10 cellular contexts compared by ENCODE assay signal in genomic region chr17:64091116-64091515, GRCh38. TPM values are rescaled to one million over a fixed set of nuclear protein-coding genes. Genes with fewer than 3 reads are reported as not detected.
DNase-seq lines count a peak whose midpoint lies in the region; ATAC-seq, FAIRE-seq and TF ChIP-seq lines count a peak whose summit lies in the region.
"Had no signal": no experiment of that assay in that cellular context is flagged by ENCODE, and none has a peak within 500 bp of the region (broad histone marks: within the 10 kb centered on the region; RNA-seq: fewer than 3 reads in every experiment).

No MANE protein-coding gene starts in this region.

- H3K9me3 ChIP-seq in OCI-LY7 (ENCODE audit: low read length): no peaks in the 10 kb centered on the region
- H3K9me3 ChIP-seq: left ventricle myocardium inferior had no signal

- FAIRE-seq in GM18507 (lab: Jason Lieb, UNC): peak; percentile 83

- CTCF ChIA-PET in OCI-LY7 (lab: Charles Lee; ENCODE audit: unreplicated experiment): no interaction called here

- peaks cover 66% of the 10 kb centered on the region for H3K4me1 ChIP-seq in OCI-LY7 (ENCODE audit: insufficient read depth, low read length, poor library complexity, severe bottlenecking)

- no TSS peak for BruUV-seq in OCI-LY7 (replicated peaks; lab: Mats Ljungman, UMichigan)

- intact Hi-C loops in OCI-LY7 (cut with micrococcal nuclease; ENCODE audit: unreplicated experiment): no loop called here

- no peak overlapping the region; the same call in 1 of the 2 replicates for H2AFZ ChIP-seq in OCI-LY7 (ENCODE audit: low read length)

- H3K9me2 ChIP-seq in OCI-LY7 (ENCODE audit: insufficient read depth, low read length): no peaks in the 10 kb centered on the region

- peaks cover 28% of the 10 kb centered on the region for H3K36me3 ChIP-seq in OCI-LY7 (ENCODE audit: insufficient read depth, low read length)
- H3K36me3 ChIP-seq: SJSA1 had no signal

- TF ChIP-seq CTCF in OCI-LY7 (conservative IDR thresholded peaks at IDR 0.05; ENCODE audit: low read length) (no peak), coronary artery (IDR thresholded peaks at IDR 0.05) (no peak)

- ATAC-seq in GM21737 (IDR thresholded peaks at IDR 0.05; ENCODE audit: unreplicated experiment): peak; percentile 51

- no peaks in the 10 kb centered on the region for H4K20me1 ChIP-seq in OCI-LY7 (ENCODE audit: insufficient read depth, low read length)

- H3K4me3 ChIP-seq in OCI-LY7 (ENCODE audit: low read depth, low read length, poor library complexity, severe bottlenecking) (peak overlapping the region; percentile 1), coronary artery (no peak overlapping the region)
- H3K4me3 ChIP-seq: left ventricle myocardium inferior, SJSA1 had no signal

- peak overlapping the region; percentile 40 for H3K4me2 ChIP-seq in OCI-LY7 (ENCODE audit: low read length)

- DNase-seq in GM18507 (ENCODE audit: extremely low spot score, insufficient read length, low read depth) (no peak), OCI-LY7 (ENCODE audit: low spot score) (peak; percentile 35), iris pigment epithelial cell (ENCODE audit: low read depth) (peak; percentile 33), cerebellar cortex (ENCODE audit: low spot score) (no peak), NCI-H2196 (lab: John Stamatoyannopoulos, UW; ENCODE audit: unreplicated experiment) (no peak), coronary artery (ENCODE audit: low spot score) (no peak)
- DNase-seq: left ventricle myocardium inferior; stimulated activated naive CD4-positive, alpha-beta T cell treated with Interleukin-2 at 50 U/mL for 16 hours had no signal

- POLR2A ChIA-PET in OCI-LY7 (lab: Charles Lee): interaction anchor here (0.7 kb wide), 1 partner anchor 319 kb away, joined by 11 read pairs; no protein-coding TSS in a partner anchor

- no peaks in the 10 kb centered on the region for H3K79me2 ChIP-seq in OCI-LY7 (ENCODE audit: insufficient read depth, low read depth, low read length)

- H3K27ac ChIP-seq in OCI-LY7 (ENCODE audit: low read depth, low read length, poor library complexity, severe bottlenecking): peak overlapping the region; percentile 25
- no peak overlapping the region for H3K27ac ChIP-seq in coronary artery
- H3K27ac ChIP-seq: left ventricle myocardium inferior, SJSA1 had no signal

RNA-seq across cellular contexts. Expression of gene ERN1, which starts 38.8 kb away (rescaled TPM):
- total RNA-seq in OCI-LY7 (2014; rRNA removed; shearing (Covaris generic)): 14.7 and 22.0 TPM in 2 replicates
- total RNA-seq in OCI-LY7 (2022): 65.6 and 70.3 TPM in 2 replicates

Comparison
In these comparisons a context has a peak if more than half of its experiments do, and no peak if none do; other contexts are left out.
1. DNase-seq: peak in OCI-LY7 (single experiment) and iris pigment epithelial cell (single experiment); none in GM18507 (single experiment), cerebellar cortex (single experiment), NCI-H2196 (single experiment) and coronary artery (single experiment).